In the genomic region with DNA sequence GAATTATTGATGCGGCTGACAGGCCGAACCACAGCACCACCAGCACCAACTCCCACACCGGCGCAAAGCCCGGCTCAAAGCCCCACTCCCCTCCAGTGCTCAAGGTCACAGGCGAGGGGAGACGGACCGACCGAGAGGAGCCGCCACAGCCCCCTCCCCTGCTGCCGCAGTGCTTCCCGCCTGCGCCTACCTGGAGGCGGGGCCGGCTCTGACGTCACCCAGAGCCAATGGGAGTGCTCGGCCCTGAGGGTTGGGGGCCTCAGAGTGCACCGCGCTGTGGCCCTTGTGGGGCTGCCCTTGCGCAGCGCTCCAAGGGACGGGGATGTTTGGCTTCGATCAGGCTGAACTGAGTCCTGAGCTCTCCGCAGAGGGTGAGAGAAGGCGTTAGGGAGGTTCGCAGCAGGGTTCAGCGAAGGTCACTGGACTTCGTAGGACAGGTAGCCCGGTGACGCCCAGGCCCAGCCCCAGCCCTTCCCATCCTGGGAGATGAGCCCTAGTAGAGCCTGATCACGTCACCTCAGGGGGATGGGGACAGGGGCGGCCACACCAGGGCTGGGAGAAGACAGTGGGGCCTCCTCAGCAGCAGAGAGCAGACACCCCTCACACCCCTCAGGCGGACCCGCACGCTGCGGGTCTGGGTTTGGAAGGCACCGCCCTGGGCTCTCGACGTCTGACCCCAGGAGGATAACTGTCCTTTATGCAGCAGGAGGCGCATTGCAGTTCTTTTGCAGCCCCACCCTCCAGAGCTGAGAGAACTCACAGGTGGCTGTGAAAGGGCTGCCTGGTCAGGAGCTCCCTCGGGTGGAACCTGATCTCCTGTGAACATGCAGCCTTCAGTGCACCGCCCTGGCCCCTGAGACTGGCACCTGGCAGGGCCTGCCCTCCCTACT, we compare ENCODE assay signal across 8 cellular contexts. TPM values are rescaled to one million over a fixed set of nuclear protein-coding genes. Genes with fewer than 3 reads are reported as not detected.
A peak's percentile ranks its signal among the peaks of the same experiment; 100 is the strongest.
DNase-seq lines count a peak whose midpoint lies in the region; ATAC-seq and TF ChIP-seq lines count a peak whose summit lies in the region.

No MANE protein-coding gene starts in this region.

- peaks cover 7 to 13% of the 10 kb centered on the region in 2 donors for H3K36me3 ChIP-seq in neuronal stem cell (replicated peaks in 1 of 2; ENCODE audit: control insufficient read depth in 2 of 2, insufficient read depth in 2 of 2, low read length in 2 of 2)

- no peak overlapping the region for H3K4ac ChIP-seq in neuronal stem cell (ENCODE audit: low read length)

- no peak for TF ChIP-seq CTCF in foreskin fibroblast (IDR thresholded peaks at IDR 0.05; ENCODE audit: low read depth, low read length)

- DNase-seq in Ammon's horn (ENCODE audit: low spot score) (peak; percentile 77), NCI-H146 (lab: John Stamatoyannopoulos, UW) (peak; percentile 64), foreskin fibroblast (no peak), neuronal stem cell (ENCODE audit: low spot score) (no peak), MV-4-11 (lab: John Stamatoyannopoulos, UW) (no peak)
- peak; percentile 47 for DNase-seq in activated T-cell treated with anti-CD3 and anti-CD28 coated beads, Interleukin-2, amount 50 U/mL, for 4 hours

- peaks cover 4% of the 10 kb centered on the region for H3K79me1 ChIP-seq in neuronal stem cell (ENCODE audit: low read depth, low read length)

- H4K91ac ChIP-seq in neuronal stem cell (ENCODE audit: low read depth, low read length, poor library complexity) = no peak overlapping the region

- peak overlapping the region; percentile 77 for H2BK15ac ChIP-seq in neuronal stem cell (ENCODE audit: low read length)

- H4K8ac ChIP-seq in neuronal stem cell (ENCODE audit: low read depth, low read length) = no peak overlapping the region

- peaks cover 17 to 28% of the 10 kb centered on the region in 2 donors for H3K4me1 ChIP-seq in neuronal stem cell (ENCODE audit: control insufficient read depth in 2 of 2, insufficient read depth in 1 of 2, low read depth in 1 of 2, low read length in 2 of 2)

- H3K4me3 ChIP-seq in foreskin fibroblast (ENCODE audit: low read depth in 1 of 2, low read length in 2 of 2) = peak overlapping the region; percentile 56 to 57
- peak overlapping the region; percentile 61 to 77 for H3K4me3 ChIP-seq in neuronal stem cell (ENCODE audit: low read length in 2 of 2)

- H3K27ac ChIP-seq in neuronal stem cell (replicated peaks; ENCODE audit: low read length) = no peak overlapping the region

- H3K9me3 Mint-ChIP-seq in activated T-cell treated with anti-CD3 and anti-CD28 coated beads, Interleukin-2, amount 50 U/mL, for 4 hours = no peaks in the 10 kb centered on the region

- H3K4me3 Mint-ChIP-seq in activated T-cell treated with anti-CD3 and anti-CD28 coated beads, Interleukin-2, amount 50 U/mL, for 4 hours = peak overlapping the region; percentile 73

- H3K18ac ChIP-seq in neuronal stem cell (ENCODE audit: low read length) = peak overlapping the region; percentile 94

- ATAC-seq in activated T-cell treated with anti-CD3 and anti-CD28 coated beads, Interleukin-2, amount 50 U/mL, for 4 hours = peak; percentile 49 to 58
- ATAC-seq in HG03159 (IDR thresholded peaks at IDR 0.05; ENCODE audit: unreplicated experiment) = no peak
- no peak for ATAC-seq in GM19455 (IDR thresholded peaks at IDR 0.05; ENCODE audit: unreplicated experiment)

- peak overlapping the region; percentile 25 for H3K14ac ChIP-seq in neuronal stem cell (ENCODE audit: low read length)

- H3K4me2 ChIP-seq in neuronal stem cell (ENCODE audit: insufficient read depth, low read length, poor library complexity, severe bottlenecking) = peak overlapping the region; percentile 100

- H3K4me1 Mint-ChIP-seq in activated T-cell treated with anti-CD3 and anti-CD28 coated beads, Interleukin-2, amount 50 U/mL, for 4 hours (ENCODE audit: low read depth) = peaks cover 5% of the 10 kb centered on the region

- WGBS in neuronal stem cell (ENCODE audit: extremely low coverage in 2 of 2, insufficient read length in 2 of 2, insufficient replicate concordance in 1 of 2), 2 donors = no CpG with 5 or more reads among the region's 42 CpGs

- no peaks in the 10 kb centered on the region for H3K36me3 Mint-ChIP-seq in activated T-cell treated with anti-CD3 and anti-CD28 coated beads, Interleukin-2, amount 50 U/mL, for 4 hours (ENCODE audit: insufficient read depth)

- H2BK120ac ChIP-seq in neuronal stem cell (ENCODE audit: low read depth, low read length) = no peak overlapping the region

- H2BK12ac ChIP-seq in neuronal stem cell (ENCODE audit: low read length) = peak overlapping the region; percentile 63

- H2BK5ac ChIP-seq in neuronal stem cell (ENCODE audit: low read length) = no peak overlapping the region

- peak overlapping the region; percentile 85 for H3K9ac ChIP-seq in neuronal stem cell (ENCODE audit: low read depth, low read length, poor library complexity)

- H3K27me3 ChIP-seq in neuronal stem cell (ENCODE audit: control insufficient read depth in 3 of 3, insufficient read depth in 3 of 3, low read depth in 1 of 3, low read length in 3 of 3) = peaks cover 0 to 2% (median 0%) of the 10 kb centered on the region in 3 experiments

- peak overlapping the region; percentile 91 for H2AFZ ChIP-seq in neuronal stem cell (ENCODE audit: low read length)

- H3K27me3 Mint-ChIP-seq in activated T-cell treated with anti-CD3 and anti-CD28 coated beads, Interleukin-2, amount 50 U/mL, for 4 hours (ENCODE audit: low read depth) = peaks cover 9% of the 10 kb centered on the region

- no peaks in the 10 kb centered on the region for H3K9me3 ChIP-seq in neuronal stem cell (replicated peaks in 1 of 2; ENCODE audit: control insufficient read depth in 2 of 2, insufficient read depth in 1 of 2, low read depth in 1 of 2, low read length in 2 of 2)

- peak overlapping the region; percentile 68 for H3K23ac ChIP-seq in neuronal stem cell (ENCODE audit: low read depth, low read length, poor library complexity)

- peak overlapping the region; percentile 26 for H2AK5ac ChIP-seq in neuronal stem cell (ENCODE audit: low read depth, low read length)

RNA-seq across cellular contexts. Expression of gene NDRG4, which starts 1.5 kb away (rescaled TPM):
- total RNA-seq in activated T-cell treated with anti-CD3 and anti-CD28 coated beads, Interleukin-2, amount 50 U/mL, for 4 hours = under 1 TPM; 0.54 to 0.91 (median 0.84) TPM
- polyA plus RNA-seq in neuronal stem cell (2013, experiment 1 of 2) = 23.0 TPM
- polyA plus RNA-seq in neuronal stem cell (2013, experiment 2 of 2) = 24.0 TPM

RNA-seq across cellular contexts. Expression of gene SETD6, which starts 13.8 kb away (rescaled TPM):
- 10 to 100 TPM; 31.7 to 36.5 (median 33.3) TPM for total RNA-seq in activated T-cell treated with anti-CD3 and anti-CD28 coated beads, Interleukin-2, amount 50 U/mL, for 4 hours
- 14.6 TPM for polyA plus RNA-seq in neuronal stem cell (2013, experiment 1 of 2)
- 12.8 TPM for polyA plus RNA-seq in neuronal stem cell (2013, experiment 2 of 2)

Comparison
In these comparisons a context has a peak if more than half of its experiments do, and no peak if none do; other contexts are left out.
1. DNase-seq: peak in Ammon's horn (single experiment), NCI-H146 (single experiment) and activated T-cell treated with anti-CD3 and anti-CD28 coated beads, Interleukin-2, amount 50 U/mL, for 4 hours (single experiment); none in foreskin fibroblast (0 of 2), neuronal stem cell (single experiment) and MV-4-11 (single experiment).
2. ATAC-seq: peak in activated T-cell treated with anti-CD3 and anti-CD28 coated beads, Interleukin-2, amount 50 U/mL, for 4 hours (2 of 2); none in HG03159 (single experiment) and GM19455 (single experiment).